ENCODE assay signal across 1 cellular context in genomic region chr1:22451702-22452400, GRCh38.
TF ChIP-seq lines count a peak whose summit lies in the region.

A gene with protein sequence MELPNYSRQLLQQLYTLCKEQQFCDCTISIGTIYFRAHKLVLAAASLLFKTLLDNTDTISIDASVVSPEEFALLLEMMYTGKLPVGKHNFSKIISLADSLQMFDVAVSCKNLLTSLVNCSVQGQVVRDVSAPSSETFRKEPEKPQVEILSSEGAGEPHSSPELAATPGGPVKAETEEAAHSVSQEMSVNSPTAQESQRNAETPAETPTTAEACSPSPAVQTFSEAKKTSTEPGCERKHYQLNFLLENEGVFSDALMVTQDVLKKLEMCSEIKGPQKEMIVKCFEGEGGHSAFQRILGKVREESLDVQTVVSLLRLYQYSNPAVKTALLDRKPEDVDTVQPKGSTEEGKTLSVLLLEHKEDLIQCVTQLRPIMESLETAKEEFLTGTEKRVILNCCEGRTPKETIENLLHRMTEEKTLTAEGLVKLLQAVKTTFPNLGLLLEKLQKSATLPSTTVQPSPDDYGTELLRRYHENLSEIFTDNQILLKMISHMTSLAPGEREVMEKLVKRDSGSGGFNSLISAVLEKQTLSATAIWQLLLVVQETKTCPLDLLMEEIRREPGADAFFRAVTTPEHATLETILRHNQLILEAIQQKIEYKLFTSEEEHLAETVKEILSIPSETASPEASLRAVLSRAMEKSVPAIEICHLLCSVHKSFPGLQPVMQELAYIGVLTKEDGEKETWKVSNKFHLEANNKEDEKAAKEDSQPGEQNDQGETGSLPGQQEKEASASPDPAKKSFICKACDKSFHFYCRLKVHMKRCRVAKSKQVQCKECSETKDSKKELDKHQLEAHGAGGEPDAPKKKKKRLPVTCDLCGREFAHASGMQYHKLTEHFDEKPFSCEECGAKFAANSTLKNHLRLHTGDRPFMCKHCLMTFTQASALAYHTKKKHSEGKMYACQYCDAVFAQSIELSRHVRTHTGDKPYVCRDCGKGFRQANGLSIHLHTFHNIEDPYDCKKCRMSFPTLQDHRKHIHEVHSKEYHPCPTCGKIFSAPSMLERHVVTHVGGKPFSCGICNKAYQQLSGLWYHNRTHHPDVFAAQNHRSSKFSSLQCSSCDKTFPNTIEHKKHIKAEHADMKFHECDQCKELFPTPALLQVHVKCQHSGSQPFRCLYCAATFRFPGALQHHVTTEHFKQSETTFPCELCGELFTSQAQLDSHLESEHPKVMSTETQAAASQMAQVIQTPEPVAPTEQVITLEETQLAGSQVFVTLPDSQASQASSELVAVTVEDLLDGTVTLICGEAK (plus strand): TSS chr1:22451851. CDS start chr1:22489949, 38,098 bp downstream.

TF ChIP-seq in K562, 482 proteins besides CTCF, POLR2A, EP300 and RAD21 (continued from another document and continues in another):
- TF ChIP-seq VEZF1 (CRISPR knock-in tag; IDR thresholded peaks at IDR 0.05) (peak; percentile 97), ZNF639 (CRISPR knock-in tag; conservative IDR thresholded peaks at IDR 0.05 in 1 of 2, IDR thresholded peaks at IDR 0.05 in 1 of 2) (peak in 1 of 2 experiments; percentile 98; a peak in 2 of 4 replicates), FOXK2 (conservative IDR thresholded peaks at IDR 0.05 in 1 of 2, IDR thresholded peaks at IDR 0.05 in 1 of 2; ENCODE audit: low read depth in 2 of 2) (peak; percentile 89 to 94), FUS (optimal IDR thresholded peaks at IDR 0.05; ENCODE audit: low read depth, low read length) (no peak), GTF2E2 (tag; IDR thresholded peaks at IDR 0.05) (peak; percentile 80), HDAC2 (IDR thresholded peaks at IDR 0.05) (peak; percentile 53), ZNF609 (CRISPR knock-in tag; IDR thresholded peaks at IDR 0.05; ENCODE audit: borderline replicate concordance) (peak; percentile 94), BRF1 (IDR thresholded peaks at IDR 0.05; ENCODE audit: borderline replicate concordance, extremely low read depth, insufficient read length) (no peak), ZNF217 (CRISPR knock-in tag; IDR thresholded peaks at IDR 0.05) (no peak), FOXA3 (CRISPR knock-in tag; conservative IDR thresholded peaks at IDR 0.05 in 1 of 2, IDR thresholded peaks at IDR 0.05 in 1 of 2) (peak in 1 of 2 experiments; percentile 79; a peak in 2 of 4 replicates), CBFA2T2 (conservative IDR thresholded peaks at IDR 0.05) (peak; percentile 96), SRSF3 (IDR thresholded peaks at IDR 0.05; ENCODE audit: insufficient read depth, low read length) (no peak), RFX1 (IDR thresholded peaks at IDR 0.05) (peak; percentile 97), BHLHE40 (IDR thresholded peaks at IDR 0.05; ENCODE audit: low read length) (peak; percentile 99), E2F4 (CRISPR knock-in tag; IDR thresholded peaks at IDR 0.05; ENCODE audit: low read depth) (peak; percentile 19; the same call in 1 of the 2 replicates), TOE1 (IDR thresholded peaks at IDR 0.05; ENCODE audit: borderline replicate concordance) (peak; percentile 97), TOE1 (CRISPR knock-in tag; IDR thresholded peaks at IDR 0.05; ENCODE audit: borderline replicate concordance, low read depth) (peak; percentile 60; the same call in 1 of the 2 replicates), ZBTB17 (CRISPR knock-in tag; IDR thresholded peaks at IDR 0.05) (no peak), SAP30 (IDR thresholded peaks at IDR 0.05; ENCODE audit: borderline replicate concordance, insufficient read depth, low read depth, low read length, poor library complexity, severe bottlenecking) (peak; percentile 85), MTA3 (IDR thresholded peaks at IDR 0.05; ENCODE audit: borderline replicate concordance) (peak; percentile 91; the same call in 1 of the 2 replicates), ZNF766 (CRISPR knock-in tag; conservative IDR thresholded peaks at IDR 0.05) (peak; percentile 53; the same call in 1 of the 2 replicates), PCBP1 (IDR thresholded peaks at IDR 0.05; ENCODE audit: low read depth, low read length, poor library complexity, severe bottlenecking) (peak; percentile 25), HMG20B (CRISPR knock-in tag; IDR thresholded peaks at IDR 0.05) (no peak), ZNF318 (IDR thresholded peaks at IDR 0.05; ENCODE audit: borderline replicate concordance in 1 of 2, low read depth in 1 of 2) (no peak), HCFC1 (IDR thresholded peaks at IDR 0.05; ENCODE audit: low read depth, low read length) (peak; percentile 92)
- TF ChIP-seq, protein P1, sequence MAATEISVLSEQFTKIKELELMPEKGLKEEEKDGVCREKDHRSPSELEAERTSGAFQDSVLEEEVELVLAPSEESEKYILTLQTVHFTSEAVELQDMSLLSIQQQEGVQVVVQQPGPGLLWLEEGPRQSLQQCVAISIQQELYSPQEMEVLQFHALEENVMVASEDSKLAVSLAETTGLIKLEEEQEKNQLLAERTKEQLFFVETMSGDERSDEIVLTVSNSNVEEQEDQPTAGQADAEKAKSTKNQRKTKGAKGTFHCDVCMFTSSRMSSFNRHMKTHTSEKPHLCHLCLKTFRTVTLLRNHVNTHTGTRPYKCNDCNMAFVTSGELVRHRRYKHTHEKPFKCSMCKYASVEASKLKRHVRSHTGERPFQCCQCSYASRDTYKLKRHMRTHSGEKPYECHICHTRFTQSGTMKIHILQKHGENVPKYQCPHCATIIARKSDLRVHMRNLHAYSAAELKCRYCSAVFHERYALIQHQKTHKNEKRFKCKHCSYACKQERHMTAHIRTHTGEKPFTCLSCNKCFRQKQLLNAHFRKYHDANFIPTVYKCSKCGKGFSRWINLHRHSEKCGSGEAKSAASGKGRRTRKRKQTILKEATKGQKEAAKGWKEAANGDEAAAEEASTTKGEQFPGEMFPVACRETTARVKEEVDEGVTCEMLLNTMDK (IDR thresholded peaks at IDR 0.05; ENCODE audit: borderline replicate concordance, insufficient read depth, low read depth, low read length, poor library complexity, severe bottlenecking), result peak; percentile 1
- TF ChIP-seq, protein P2, sequence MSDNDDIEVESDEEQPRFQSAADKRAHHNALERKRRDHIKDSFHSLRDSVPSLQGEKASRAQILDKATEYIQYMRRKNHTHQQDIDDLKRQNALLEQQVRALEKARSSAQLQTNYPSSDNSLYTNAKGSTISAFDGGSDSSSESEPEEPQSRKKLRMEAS (CRISPR knock-in tag; IDR thresholded peaks at IDR 0.05), result peak; percentile 94
